8 cellular contexts compared by ENCODE assay signal in genomic region chr20:32539817-32540675, GRCh38. TPM values are rescaled to one million over a fixed set of nuclear protein-coding genes. Genes with fewer than 3 reads are reported as not detected.
DNase-seq lines count a peak whose midpoint lies in the region; ATAC-seq and TF ChIP-seq lines count a peak whose summit lies in the region.

No MANE protein-coding gene starts in this region.

- H3K4me3 ChIP-seq in IMR-90 (ENCODE audit: insufficient read depth, low read depth, low read length), result no peak overlapping the region

- H3K9me3 Mint-ChIP-seq in activated CD4-positive, alpha-beta T cell treated with anti-CD3 and anti-CD28 coated beads, Interleukin-2, amount 10 ng/mL, durations not matched to agents 24 days and 14 days, result no peaks in the 10 kb centered on the region

- CTCF ChIA-PET in IMR-90 (lab: Yijun Ruan, JAX), result interaction anchor here (0.6 kb wide), 1 partner anchor 106 kb away, joined by 4 read pairs; no protein-coding TSS in a partner anchor

- no peak overlapping the region for H2BK15ac ChIP-seq in IMR-90 (ENCODE audit: low read depth, low read length)

- peaks cover 26% of the 10 kb centered on the region for H3K27me3 ChIP-seq in IMR-90 (ENCODE audit: control insufficient read depth, insufficient read depth, low read length)

- H2AK5ac ChIP-seq in IMR-90 (ENCODE audit: low read depth, low read length), result no peak overlapping the region

- H3K4me1 Mint-ChIP-seq in activated CD4-positive, alpha-beta T cell treated with anti-CD3 and anti-CD28 coated beads, Interleukin-2, amount 10 ng/mL, durations not matched to agents 24 days and 14 days, result peaks cover 58% of the 10 kb centered on the region

- H3K9ac ChIP-seq in IMR-90 (ENCODE audit: low read depth, low read length), result no peak overlapping the region

- BruUV-seq in IMR-90 (replicated peaks; lab: Mats Ljungman, UMichigan), result no TSS peak

- DNase-seq in IMR-90 (no peak), HK-2 (ENCODE audit: unreplicated experiment) (no peak), NCI-H510A (lab: John Stamatoyannopoulos, UW) (no peak), DMS79 (lab: John Stamatoyannopoulos, UW) (no peak), NCI-H524 (lab: John Stamatoyannopoulos, UW) (no peak)
- DNase-seq in activated CD4-positive, alpha-beta T cell treated with anti-CD3 and anti-CD28 coated beads, Interleukin-2, amount 10 ng/mL, durations not matched to agents 24 days and 14 days, result peak; percentile 92
- DNase-seq in effector CD8-positive, alpha-beta T cell (lab: John Stamatoyannopoulos, UW), result peak; percentile 32
- DNase-seq in stimulated activated CD8-positive, alpha-beta memory T cell treated with anti-CD3 and anti-CD28 coated beads, Interleukin-4, amount 100 ng/mL, for 1 hour (ENCODE audit: low read depth in 2 of 2, low spot score in 1 of 2), result peak; percentile 38 to 51

- H3K36me3 ChIP-seq in IMR-90 (ENCODE audit: control insufficient read depth, insufficient read depth, low read length), result no peaks in the 10 kb centered on the region

- peaks cover 7% of the 10 kb centered on the region; the same call in 1 of the 2 replicates for H3K9me1 ChIP-seq in IMR-90 (ENCODE audit: insufficient read depth, low read length)

- H3K4me1 ChIP-seq in IMR-90 (ENCODE audit: control insufficient read depth, insufficient read depth, low read length), result peaks cover 4% of the 10 kb centered on the region; the same call in 1 of the 2 replicates

- no peak overlapping the region for H3K4me2 ChIP-seq in IMR-90 (ENCODE audit: low read depth, low read length)

- dilution Hi-C loops in IMR-90 (cut with HindIII; ENCODE audit: low sequenced_read_pairs, unreplicated experiment), result no loop called here

- H2AK9ac ChIP-seq in IMR-90 (replicated peaks; ENCODE audit: low read depth, low read length, poor library complexity), result no peak overlapping the region

- no peak overlapping the region for H2BK20ac ChIP-seq in IMR-90 (ENCODE audit: low read depth, low read length)

- peaks cover 8% of the 10 kb centered on the region for H3K36me3 Mint-ChIP-seq in activated CD4-positive, alpha-beta T cell treated with anti-CD3 and anti-CD28 coated beads, Interleukin-2, amount 10 ng/mL, durations not matched to agents 24 days and 14 days (ENCODE audit: low read depth)

- no peak overlapping the region for H3K4ac ChIP-seq in IMR-90 (ENCODE audit: low read depth, low read length)

- H2AFZ ChIP-seq in IMR-90 (replicated peaks; ENCODE audit: low read length, poor library complexity), result peak overlapping the region; percentile 6

- H3K4me3 Mint-ChIP-seq in activated CD4-positive, alpha-beta T cell treated with anti-CD3 and anti-CD28 coated beads, Interleukin-2, amount 10 ng/mL, durations not matched to agents 24 days and 14 days, result peak overlapping the region; percentile 82

- H4K8ac ChIP-seq in IMR-90 (ENCODE audit: low read depth in 2 of 2, low read length in 2 of 2), result no peak overlapping the region

- 88% methylated on average over 2 of the region's 13 CpGs; no CpG with 5 or more reads in 1 of the 2 experiments for WGBS in IMR-90 (ENCODE audit: extremely low coverage in 2 of 2, insufficient read length in 1 of 2), 2 experiments

- no peaks in the 10 kb centered on the region for H3K79me1 ChIP-seq in IMR-90 (ENCODE audit: low read depth in 1 of 2, low read length in 2 of 2)

- no peaks in the 10 kb centered on the region for H3K9me3 ChIP-seq in IMR-90 (ENCODE audit: control insufficient read depth, insufficient read depth, low read length)

- H3K27me3 Mint-ChIP-seq in activated CD4-positive, alpha-beta T cell treated with anti-CD3 and anti-CD28 coated beads, Interleukin-2, amount 10 ng/mL, durations not matched to agents 24 days and 14 days, result no peaks in the 10 kb centered on the region

- no peak overlapping the region for H3K18ac ChIP-seq in IMR-90 (ENCODE audit: low read depth, low read length)

- no peak overlapping the region for H4K91ac ChIP-seq in IMR-90 (ENCODE audit: insufficient read depth, low read depth, low read length)

- H2BK120ac ChIP-seq in IMR-90 (ENCODE audit: low read depth, low read length), result no peak overlapping the region

- no peaks in the 10 kb centered on the region for H4K20me1 ChIP-seq in IMR-90 (ENCODE audit: insufficient read depth, low read length)

- no peak for ATAC-seq in IMR-90 (ENCODE audit: low read depth)

- no peak overlapping the region for H4K5ac ChIP-seq in IMR-90 (ENCODE audit: low read depth, low read length)

- H3K27ac Mint-ChIP-seq in activated CD4-positive, alpha-beta T cell treated with anti-CD3 and anti-CD28 coated beads, Interleukin-2, amount 10 ng/mL, durations not matched to agents 24 days and 14 days, result peak overlapping the region; percentile 98

- no peak overlapping the region for H3K56ac ChIP-seq in IMR-90 (ENCODE audit: extremely low read depth, insufficient read depth, low read length)

- H3K14ac ChIP-seq in IMR-90 (replicated peaks; ENCODE audit: low read depth, low read length), result no peak overlapping the region

- no peak overlapping the region for H2BK5ac ChIP-seq in IMR-90 (ENCODE audit: low read depth, low read length, poor library complexity, severe bottlenecking)

- intact Hi-C loops in IMR-90 (cut with micrococcal nuclease), result no loop called here
- intact Hi-C loops in activated CD4-positive, alpha-beta T cell treated with anti-CD3 and anti-CD28 coated beads, Interleukin-2, amount 10 ng/mL, durations not matched to agents 24 days and 14 days (cut with micrococcal nuclease), result loop anchor here (5.0 kb wide), 2 partner anchors 202 to 333 kb away; partner anchors contain the start of genes COMMD7, PLAGL2 and POFUT1

- no peak overlapping the region for H3K27ac ChIP-seq in IMR-90 (ENCODE audit: insufficient read depth, low read length)

- in situ Hi-C loops in IMR-90 (cut with MboI; ENCODE audit: low sequenced_read_pairs), result no loop called here

- POLR2A ChIA-PET in IMR-90 (lab: Charles Lee; ENCODE audit: unreplicated experiment), result no interaction called here

- TF ChIP-seq POLR2A in IMR-90 (IDR thresholded peaks at IDR 0.05; ENCODE audit: low read depth, low read length), result no peak

- TF ChIP-seq RAD21 in IMR-90 (IDR thresholded peaks at IDR 0.05; ENCODE audit: low read length), result no peak

- H3K23ac ChIP-seq in IMR-90 (ENCODE audit: low read depth, low read length), result peak overlapping the region; percentile 52; the same call in 1 of the 2 replicates

- TF ChIP-seq CTCF in IMR-90 (conservative IDR thresholded peaks at IDR 0.05; ENCODE audit: low read depth, low read length), result no peak

TF ChIP-seq in IMR-90, 13 proteins besides CTCF, POLR2A, EP300 and RAD21:
- TF ChIP-seq RCOR1 (IDR thresholded peaks at IDR 0.05; ENCODE audit: insufficient replicate concordance, low read length) (no peak), BHLHE40 (IDR thresholded peaks at IDR 0.05; ENCODE audit: low read depth, low read length) (no peak), MAZ (IDR thresholded peaks at IDR 0.05; ENCODE audit: borderline replicate concordance, low read depth, low read length) (no peak), USF2 (IDR thresholded peaks at IDR 0.05; ENCODE audit: low read depth, low read length) (no peak), ELK1 (IDR thresholded peaks at IDR 0.05; ENCODE audit: borderline replicate concordance, low read depth, low read length) (no peak), CEBPB (IDR thresholded peaks at IDR 0.05; ENCODE audit: low read depth, low read length) (no peak), NFE2L2 (IDR thresholded peaks at IDR 0.05; ENCODE audit: low read depth, low read length) (no peak), FOS (IDR thresholded peaks at IDR 0.05; ENCODE audit: low read depth, low read length) (no peak), CHD1 (IDR thresholded peaks at IDR 0.05; ENCODE audit: low read depth, low read length) (no peak), MXI1 (IDR thresholded peaks at IDR 0.05; ENCODE audit: borderline replicate concordance, low read depth, low read length) (no peak), RFX5 (IDR thresholded peaks at IDR 0.05; ENCODE audit: low read depth, low read length) (no peak), SMC3 (IDR thresholded peaks at IDR 0.05; ENCODE audit: low read depth, low read length) (no peak), MAFK (IDR thresholded peaks at IDR 0.05; ENCODE audit: low read depth, low read length) (no peak)
TF ChIP-seq in IMR-90: peak in this region for 0.

RNA-seq across cellular contexts. Expression of gene NOL4L, which starts 45.1 kb away (rescaled TPM):
- 4.7 and 5.6 TPM in 2 replicates for total RNA-seq in IMR-90 (2012; rRNA removed)
- 13.3 and 16.6 TPM in 2 replicates for polyA plus RNA-seq in IMR-90 (2012; rRNA removed)
- polyA plus RNA-seq in IMR-90 (2012; cell fraction: cytosol; rRNA removed), result 11.4 and 18.6 TPM in 2 replicates
- polyA plus RNA-seq in IMR-90 (2012; cell fraction: nucleus; rRNA removed; ENCODE audit: low replicate concordance), result 34.9 and 65.6 TPM in 2 replicates
- 13.0 and 18.0 TPM in 2 replicates for total RNA-seq in activated CD4-positive, alpha-beta T cell treated with anti-CD3 and anti-CD28 coated beads, Interleukin-2, amount 10 ng/mL, durations not matched to agents 24 days and 14 days

Comparison
In these comparisons a context has a peak if more than half of its experiments do, and no peak if none do; other contexts are left out.
1. DNase-seq: peak in activated CD4-positive, alpha-beta T cell treated with anti-CD3 and anti-CD28 coated beads, Interleukin-2, amount 10 ng/mL, durations not matched to agents 24 days and 14 days (single experiment), effector CD8-positive, alpha-beta T cell (single experiment) and stimulated activated CD8-positive, alpha-beta memory T cell treated with anti-CD3 and anti-CD28 coated beads, Interleukin-4, amount 100 ng/mL, for 1 hour (2 of 2); none in IMR-90 (single experiment), HK-2 (single experiment), NCI-H510A (single experiment), DMS79 (single experiment) and NCI-H524 (0 of 2).